In genomic region chr2:10980071-10980470, GRCh38 we compare ENCODE assay signal across 25 cellular contexts.
"Had no signal": no experiment of that assay in that cellular context is flagged by ENCODE, and none has a peak within 500 bp of the region (broad histone marks: within the 10 kb centered on the region; RNA-seq: fewer than 3 reads in every experiment).

No MANE protein-coding gene starts in this region.

- H2AFZ ChIP-seq: hepatocyte had no signal

- ATAC-seq: lower lobe of right lung; natural killer cell; right lobe of liver; stimulated activated memory B cell treated with anti-CD40 and anti-IgM and Interleukin-4, amounts not matched to agents 10 μg/mL and 1 μg/mL and 100 μg/mL, for 72 hours; stimulated activated naive CD8-positive, alpha-beta T cell treated with anti-CD3 and anti-CD28 coated beads, Interleukin-15, amount 100 ng/mL, for 72 hours had no signal

- H3K4me3 ChIP-seq: heart right ventricle, hepatocyte, lower lobe of right lung, pancreas, prostate gland, right lobe of liver, smooth muscle cell, tibial nerve, upper lobe of left lung, vagina had no signal

- H3K36me3 Mint-ChIP-seq: mesothelial cell of epicardium; naive B cell; natural killer cell; stimulated activated memory B cell treated with anti-CD40 and anti-IgM and Interleukin-4, amounts not matched to agents 10 μg/mL and 1 μg/mL and 100 μg/mL, for 72 hours had no signal

- H3K4me2 ChIP-seq: hepatocyte, smooth muscle cell had no signal

- H3K79me2 ChIP-seq: hepatocyte had no signal

- H3K4me1 ChIP-seq: lower lobe of right lung, pancreas, prostate gland, right lobe of liver had no signal

- H3K27ac ChIP-seq: hepatocyte, lower lobe of right lung, pancreas, prostate gland, right lobe of liver, tibial nerve, upper lobe of left lung, vagina had no signal

- H3K4me3 Mint-ChIP-seq: mesothelial cell of epicardium; naive B cell; natural killer cell; stimulated activated memory B cell treated with anti-CD40 and anti-IgM and Interleukin-4, amounts not matched to agents 10 μg/mL and 1 μg/mL and 100 μg/mL, for 72 hours; stimulated activated naive CD8-positive, alpha-beta T cell treated with anti-CD3 and anti-CD28 coated beads, Interleukin-15, amount 100 ng/mL, for 72 hours had no signal

- DNase-seq: heart right ventricle; islet precursor cell; lower lobe of right lung; mammary epithelial cell; mesenchymal stem cell; naive B cell; natural killer cell; pancreas; retina; stimulated activated CD4-positive, alpha-beta T cell treated with anti-CD3 and anti-CD28 coated beads, Interleukin-1b, Interleukin-23, amount 100 ng/mL, for 48 hours; stimulated activated CD4-positive, alpha-beta T cell treated with anti-CD3 and anti-CD28 coated beads, Interleukin-2, amount 100 ng/mL, for 48 hours; stimulated activated CD4-positive, alpha-beta T cell treated with anti-CD3 and anti-CD28 coated beads, Interleukin-4, amount 100 ng/mL, for 4 hours; stimulated activated CD8-positive, alpha-beta memory T cell treated with anti-CD3 and anti-CD28 coated beads, Interleukin-4, amount 100 ng/mL, for 48 hours; stimulated activated naive CD4-positive, alpha-beta T cell treated with Interleukin-2 at 50 U/mL for 16 hours; stimulated activated naive CD8-positive, alpha-beta T cell treated with anti-CD3 and anti-CD28 coated beads, Interleukin-15, amount 100 ng/mL, for 72 hours; substantia nigra had no signal

- H3K27ac Mint-ChIP-seq: mesothelial cell of epicardium; naive B cell; natural killer cell; stimulated activated memory B cell treated with anti-CD40 and anti-IgM and Interleukin-4, amounts not matched to agents 10 μg/mL and 1 μg/mL and 100 μg/mL, for 72 hours; stimulated activated naive CD8-positive, alpha-beta T cell treated with anti-CD3 and anti-CD28 coated beads, Interleukin-15, amount 100 ng/mL, for 72 hours had no signal

- H3K9me3 Mint-ChIP-seq: natural killer cell; stimulated activated memory B cell treated with anti-CD40 and anti-IgM and Interleukin-4, amounts not matched to agents 10 μg/mL and 1 μg/mL and 100 μg/mL, for 72 hours; stimulated activated naive CD8-positive, alpha-beta T cell treated with anti-CD3 and anti-CD28 coated beads, Interleukin-15, amount 100 ng/mL, for 72 hours had no signal

- H3K36me3 ChIP-seq: heart right ventricle, lower lobe of right lung, pancreas, prostate gland, right lobe of liver, tibial nerve, upper lobe of left lung, vagina had no signal

- H3K27me3 ChIP-seq: hepatocyte, pancreas, right lobe of liver, tibial nerve, upper lobe of left lung, vagina had no signal

- H3K9me3 ChIP-seq: heart right ventricle, lower lobe of right lung, pancreas, prostate gland, right lobe of liver, tibial nerve, upper lobe of left lung, vagina had no signal
